23 cellular contexts compared by ENCODE assay signal in the genomic region with DNA sequence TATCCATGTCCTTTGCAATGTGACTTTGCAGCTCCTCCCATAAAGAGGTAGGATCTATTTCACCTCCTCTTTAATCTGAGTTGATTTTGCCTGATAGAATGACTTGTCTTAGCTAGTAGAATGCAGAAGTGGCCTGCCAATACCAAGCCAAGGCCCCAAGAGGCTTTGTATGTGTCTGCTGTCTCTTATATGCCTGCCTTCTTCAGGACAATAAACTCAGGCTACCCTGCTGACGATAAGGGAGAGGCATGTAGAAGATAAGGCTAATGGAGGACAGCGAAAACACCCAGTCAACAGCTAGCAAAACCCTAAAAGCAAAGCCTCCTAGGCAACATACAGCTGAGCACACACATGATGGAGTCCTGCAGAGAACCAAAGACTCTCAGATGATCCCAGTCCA. TPM values are rescaled to one million over a fixed set of nuclear protein-coding genes. Genes with fewer than 3 reads are reported as not detected.
DNase-seq lines count a peak whose midpoint lies in the region; ATAC-seq, FAIRE-seq and TF ChIP-seq lines count a peak whose summit lies in the region.
"Had no signal": no experiment of that assay in that cellular context is flagged by ENCODE, and none has a peak within 500 bp of the region (broad histone marks: within the 10 kb centered on the region; RNA-seq: fewer than 3 reads in every experiment).

No MANE protein-coding gene starts in this region.

- peaks cover 8% of the 10 kb centered on the region for H3K27me3 Mint-ChIP-seq in nephron (ENCODE audit: low read depth)

- H3K4me1 Mint-ChIP-seq in nephron: peaks cover 15% of the 10 kb centered on the region

- no peak for TF ChIP-seq CTCF in nephron (IDR thresholded peaks at IDR 0.05; ENCODE audit: unreplicated experiment in 3 of 3)
- TF ChIP-seq CTCF in pancreas (IDR thresholded peaks at IDR 0.05): no peak

- ATAC-seq in pancreas: no peak
- ATAC-seq: HCT116 had no signal

- peak overlapping the region in 2 of 3 experiments; percentile 27 to 56 for H3K4me3 Mint-ChIP-seq in nephron
- H3K4me3 Mint-ChIP-seq: T-helper 1 cell treated with Interleukin-12 subunit alpha and Interleukin-12 subunit beta and Interleukin-4 antibody, amounts not matched to agents 30 μg/mL and 1 μg/mL, for 36 hours had no signal

- no peaks in the 10 kb centered on the region for H3K9me3 ChIP-seq in pancreas
- H3K9me3 ChIP-seq: SJSA1 had no signal

- no peak overlapping the region for H3K27ac Mint-ChIP-seq in nephron
- H3K27ac Mint-ChIP-seq: T-helper 1 cell treated with Interleukin-12 subunit alpha and Interleukin-12 subunit beta and Interleukin-4 antibody, amounts not matched to agents 30 μg/mL and 1 μg/mL, for 36 hours had no signal

- H3K36me3 ChIP-seq in pancreas: no peaks in the 10 kb centered on the region
- H3K36me3 ChIP-seq: SJSA1 had no signal

- H3K9me3 Mint-ChIP-seq in nephron: peaks cover 2% of the 10 kb centered on the region
- H3K9me3 Mint-ChIP-seq: T-helper 1 cell treated with Interleukin-12 subunit alpha and Interleukin-12 subunit beta and Interleukin-4 antibody, amounts not matched to agents 30 μg/mL and 1 μg/mL, for 36 hours had no signal

- H3K27ac ChIP-seq in pancreas: no peak overlapping the region
- H3K27ac ChIP-seq: BLaER1, GM23248, RWPE1, SJSA1 had no signal

- FAIRE-seq in pancreas (lab: Jason Lieb, UNC): no peak
- FAIRE-seq: GM12891, HTR-8/SVneo had no signal

- no peaks in the 10 kb centered on the region for H3K27me3 ChIP-seq in pancreas
- H3K27me3 ChIP-seq: BLaER1, SJSA1 had no signal

- intact Hi-C loops in pancreas (cut with DNase I): no loop called here

- DNase-seq in CD1c-positive myeloid dendritic cell (ENCODE audit: extremely low spot score) (peak; percentile 23), GF-D8 (lab: John Stamatoyannopoulos, UW) (peak; percentile 30), OCI-M1 (lab: John Stamatoyannopoulos, UW) (peak; percentile 33), hippocampal formation (lab: John Stamatoyannopoulos, UW) (no peak), NCI-H2171 treated with DMSO at 0.1 percent for 48 hours (lab: John Stamatoyannopoulos, UW) (no peak), 8988T (no peak), pancreas (no peak)
- DNase-seq: COR-L47; DMS153; GM23248; NCI-H1417; NCI-H2081; NCI-H226; NCI-H526 treated with DMSO at 0.1 percent for 48 hours; NK-92 treated with Interleukin-12 subunit alpha and Interleukin-12 subunit beta, amount 100 ng/mL, for 24 hours had no signal

- no peaks in the 10 kb centered on the region for H3K36me3 Mint-ChIP-seq in nephron (ENCODE audit: low read depth)

- H3K4me1 ChIP-seq in pancreas: peaks cover 0 to 12% (median 9%) of the 10 kb centered on the region in 3 donors

- H3K4me3 ChIP-seq in pancreas: no peak overlapping the region
- H3K4me3 ChIP-seq: BLaER1, GM23248, SJSA1 had no signal

- 83 to 84% methylated on average over 2 of the region's 2 CpGs for WGBS in pancreas, 2 donors

RNA-seq across cellular contexts. Expression of gene ZC3H8, which starts 1.8 kb away (rescaled TPM):
- total RNA-seq in pancreas: 1 to 10 TPM; 3.1 to 8.6 (median 4.5) TPM
- polyA plus RNA-seq in pancreas: 1 to 10 TPM; 3.9 to 4.7 TPM

RNA-seq across cellular contexts. Expression of gene ZC3H6, which starts 18.7 kb away (rescaled TPM):
- 1 to 10 TPM; 5.4 to 9.3 (median 6.3) TPM for total RNA-seq in pancreas
- 1 to 10 TPM; 2.0 to 2.4 TPM for polyA plus RNA-seq in pancreas

Comparison
In these comparisons a context has a peak if more than half of its experiments do, and no peak if none do; other contexts are left out.
1. DNase-seq: peak in CD1c-positive myeloid dendritic cell (single experiment), GF-D8 (single experiment) and OCI-M1 (single experiment); none in hippocampal formation (0 of 2), NCI-H2171 treated with DMSO at 0.1 percent for 48 hours (single experiment), 8988T (single experiment) and pancreas (0 of 6).